12 cellular contexts compared by ENCODE assay signal in genomic region chr12:6211421-6211869, GRCh38. TPM values are rescaled to one million over a fixed set of nuclear protein-coding genes. Genes with fewer than 3 reads are reported as not detected.
DNase-seq lines count a peak whose midpoint lies in the region; ATAC-seq and TF ChIP-seq lines count a peak whose summit lies in the region.
"Had no signal": no experiment of that assay in that cellular context is flagged by ENCODE, and none has a peak within 500 bp of the region (broad histone marks: within the 10 kb centered on the region; RNA-seq: fewer than 3 reads in every experiment).

No MANE protein-coding gene starts in this region.

- H3K27ac ChIP-seq in BLaER1 (peak overlapping the region; percentile 99), VCaP (peak overlapping the region; percentile 18; the same call in 1 of the 2 replicates), sigmoid colon (peak overlapping the region; percentile 95 to 100 (median 98))
- H3K27ac ChIP-seq in effector memory CD4-positive, alpha-beta T cell (ENCODE audit: insufficient read depth, low read length, poor library complexity, severe bottlenecking) = no peak overlapping the region
- H3K27ac ChIP-seq: neutrophil had no signal

- peak overlapping the region; percentile 100 for H3K4me2 ChIP-seq in BLaER1

- WGBS in sigmoid colon, 2 donors = 68 to 76% methylated on average over 14 of the region's 14 CpGs

- no peak for TF ChIP-seq POLR2A in sigmoid colon (IDR thresholded peaks at IDR 0.05)

- peaks cover 100% of the 10 kb centered on the region for H3K4me1 ChIP-seq in BLaER1
- H3K4me1 ChIP-seq in sigmoid colon = peaks cover 0 to 100% (median 100%) of the 10 kb centered on the region in 4 donors
- H3K4me1 ChIP-seq in effector memory CD4-positive, alpha-beta T cell (ENCODE audit: control insufficient read depth, insufficient read depth, low read length, poor library complexity, severe bottlenecking) = no peaks in the 10 kb centered on the region

- H3K9me3 ChIP-seq in BLaER1 (no peaks in the 10 kb centered on the region), sigmoid colon (no peaks in the 10 kb centered on the region)
- no peaks in the 10 kb centered on the region for H3K9me3 ChIP-seq in effector memory CD4-positive, alpha-beta T cell (ENCODE audit: control insufficient read depth, low read length)
- H3K9me3 ChIP-seq: Caco-2, neutrophil had no signal

- H3K36me3 ChIP-seq in BLaER1 = peaks cover 92% of the 10 kb centered on the region
- H3K36me3 ChIP-seq in sigmoid colon = peaks cover 0 to 18% (median 2%) of the 10 kb centered on the region in 4 donors
- H3K36me3 ChIP-seq in effector memory CD4-positive, alpha-beta T cell (ENCODE audit: control insufficient read depth, insufficient read depth, low read length) = no peaks in the 10 kb centered on the region
- H3K36me3 ChIP-seq: neutrophil had no signal

- H3K9ac ChIP-seq in BLaER1 = peak overlapping the region; percentile 99

- no peak for TF ChIP-seq EP300 in sigmoid colon (IDR thresholded peaks at IDR 0.05)

- no peak for TF ChIP-seq CTCF in VCaP (conservative IDR thresholded peaks at IDR 0.05)
- TF ChIP-seq CTCF in sigmoid colon (IDR thresholded peaks at IDR 0.05) = no peak

- H3K27me3 ChIP-seq in BLaER1 (no peaks in the 10 kb centered on the region), sigmoid colon (no peaks in the 10 kb centered on the region)
- H3K27me3 ChIP-seq in effector memory CD4-positive, alpha-beta T cell (replicated peaks; ENCODE audit: control insufficient read depth, insufficient read depth, low read length, poor library complexity, severe bottlenecking) = no peaks in the 10 kb centered on the region
- H3K27me3 ChIP-seq: neutrophil had no signal

- H4K20me1 ChIP-seq in BLaER1 = peaks cover 30% of the 10 kb centered on the region

- intact Hi-C loops in sigmoid colon (cut with DNase I) = loop anchor here (10.0 kb wide), 1 partner anchor 343 kb away; the partner anchor contains the start of gene IFFO1

- DNase-seq in fibroblast of the conjunctiva (ENCODE audit: low read depth) (peak; percentile 52), sigmoid colon (peak; percentile 81), activated gamma-delta T cell (lab: John Stamatoyannopoulos, UW) (no peak), NCI-H2196 (lab: John Stamatoyannopoulos, UW; ENCODE audit: unreplicated experiment) (no peak)
- no peak for DNase-seq in effector memory CD4-positive, alpha-beta T cell
- DNase-seq: Caco-2, NCI-H774, T-cell had no signal

- H3K4me3 ChIP-seq in BLaER1 (peak overlapping the region; percentile 46), sigmoid colon (no peak overlapping the region)
- no peak overlapping the region for H3K4me3 ChIP-seq in effector memory CD4-positive, alpha-beta T cell (ENCODE audit: insufficient read depth, low read depth, low read length, poor library complexity, severe bottlenecking)

- no peak for ATAC-seq in GM19467 (IDR thresholded peaks at IDR 0.05; ENCODE audit: unreplicated experiment)
- ATAC-seq: T-cell had no signal

RNA-seq across cellular contexts. Expression of gene CD9, which starts 11.2 kb away (rescaled TPM):
- total RNA-seq in sigmoid colon = 100 to 1,000 TPM; 240 to 453 (median 303) TPM
- polyA plus RNA-seq in sigmoid colon = 100 to 1,000 TPM; 180 to 548 (median 335) TPM

Comparison
In these comparisons a context has a peak if more than half of its experiments do, and no peak if none do; other contexts are left out.
1. DNase-seq: peak in fibroblast of the conjunctiva (single experiment) and sigmoid colon (single experiment); none in activated gamma-delta T cell (single experiment), effector memory CD4-positive, alpha-beta T cell (0 of 3) and NCI-H2196 (single experiment).